8 cellular contexts compared by ENCODE assay signal in genomic region chr1:1433804-1434130, GRCh38. TPM values are rescaled to one million over a fixed set of nuclear protein-coding genes. Genes with fewer than 3 reads are reported as not detected.
A peak's percentile ranks its signal among the peaks of the same experiment; 100 is the strongest.
DNase-seq lines count a peak whose midpoint lies in the region; ATAC-seq and TF ChIP-seq lines count a peak whose summit lies in the region.

No MANE protein-coding gene starts in this region.

- TF ChIP-seq CTCF in dorsolateral prefrontal cortex (IDR thresholded peaks at IDR 0.05 in 54 of 56, conservative IDR thresholded peaks at IDR 0.05 in 2 of 56; ENCODE audit: low read depth in 1 of 56, partially characterized antibody in 56 of 56) (no peak), tibial nerve (IDR thresholded peaks at IDR 0.05) (no peak)

- H3K4me3 ChIP-seq in dorsolateral prefrontal cortex (peak overlapping the region in 53 of 59 donors; percentile 3 to 82 (median 59)), neuron (ENCODE audit: low read length) (peak overlapping the region; percentile 26), tibial nerve (peak overlapping the region in 3 of 4 donors; percentile 23 to 72 (median 28))

- ATAC-seq in GM18502 (IDR thresholded peaks at IDR 0.05; ENCODE audit: poor library complexity, unreplicated experiment): no peak

- H3K9me3 ChIP-seq in neuron (ENCODE audit: low read length) (no peaks in the 10 kb centered on the region), tibial nerve (no peaks in the 10 kb centered on the region)

- H3K27me3 ChIP-seq in dorsolateral prefrontal cortex (no peaks in the 10 kb centered on the region), neuron (ENCODE audit: insufficient read depth, low read length) (no peaks in the 10 kb centered on the region), tibial nerve (peaks cover 0 to 6% of the 10 kb centered on the region in 2 donors)

- WGBS in tibial nerve, 2 donors: 0 to 14% methylated on average over 3 to 6 of the region's 12 CpGs

- H3K4me1 ChIP-seq in neuron (ENCODE audit: insufficient read depth, low read length): peaks cover 61% of the 10 kb centered on the region
- peaks cover 10 to 96% (median 79%) of the 10 kb centered on the region in 4 donors for H3K4me1 ChIP-seq in tibial nerve

- TF ChIP-seq POLR2A in tibial nerve (IDR thresholded peaks at IDR 0.05): no peak

- H3K36me3 ChIP-seq in neuron (ENCODE audit: insufficient read depth, low read length) (no peaks in the 10 kb centered on the region), tibial nerve (peaks cover 0 to 3% (median 0%) of the 10 kb centered on the region in 3 donors)

- no peak for TF ChIP-seq EP300 in tibial nerve (IDR thresholded peaks at IDR 0.05)

- H2AFZ ChIP-seq in neuron (ENCODE audit: low read depth, low read length): peak overlapping the region; percentile 26

- intact Hi-C loops in dorsolateral prefrontal cortex (cut with DNase I): loop anchor here in 1 of 2 donors (1.0 kb wide), 1 partner anchor 7 kb away; no protein-coding TSS in a partner anchor

- DNase-seq in GF-D8 (lab: John Stamatoyannopoulos, UW): peak; percentile 13
- DNase-seq in RPMI7951 (ENCODE audit: low read depth): peak; percentile 30
- no peak for DNase-seq in dorsolateral prefrontal cortex
- DNase-seq in tibial nerve (ENCODE audit: low spot score in 2 of 2): no peak
- no peak for DNase-seq in OCI-M1 (lab: John Stamatoyannopoulos, UW)
- DNase-seq in ureter (ENCODE audit: low spot score): no peak

- H3K27ac ChIP-seq in dorsolateral prefrontal cortex (peak overlapping the region; percentile 78 to 100 (median 97)), tibial nerve (peak overlapping the region; percentile 49 to 99 (median 86))

RNA-seq across cellular contexts. Expression of gene VWA1, which starts 1.7 kb away (rescaled TPM):
- total RNA-seq in RPMI7951 (2014; rRNA removed; shearing (Covaris generic)): 5.6 and 5.7 TPM in 2 replicates
- total RNA-seq in dorsolateral prefrontal cortex: 100 to 1,000 TPM in 33 of 120 experiments, 10 to 100 TPM in 87; 27.4 to 258 (median 73.3) TPM
- 100 to 1,000 TPM; 142 to 261 (median 161) TPM for total RNA-seq in tibial nerve
- total RNA-seq in ureter: 83.3 TPM

RNA-seq across cellular contexts. Expression of gene ANKRD65, which starts 12.7 kb away (rescaled TPM):
- not detected in 2 replicates for total RNA-seq in RPMI7951 (2014; rRNA removed; shearing (Covaris generic))
- total RNA-seq in dorsolateral prefrontal cortex: 10 to 100 TPM in 118 of 120 experiments, 1 to 10 TPM in 2; 4.0 to 63.5 (median 26.5) TPM
- 10 to 100 TPM; 13.8 to 32.6 (median 19.4) TPM for total RNA-seq in tibial nerve
- 40.9 TPM for total RNA-seq in ureter

RNA-seq across cellular contexts. Expression of gene ATAD3C, which starts 15.7 kb away (rescaled TPM):
- total RNA-seq in RPMI7951 (2014; rRNA removed; shearing (Covaris generic)): not detected in 2 replicates
- 10 to 100 TPM in 10 of 120 experiments, 1 to 10 TPM in 109, under 1 TPM in 1; 0.94 to 16.5 (median 3.5) TPM for total RNA-seq in dorsolateral prefrontal cortex
- 1 to 10 TPM in 3 of 4 donors, under 1 TPM in 1; 0.42 to 9.9 (median 3.2) TPM for total RNA-seq in tibial nerve
- total RNA-seq in ureter: 8.0 TPM

RNA-seq across cellular contexts. Expression of gene MRPL20, which starts 26.7 kb away (rescaled TPM):
- 227 and 241 TPM in 2 replicates for total RNA-seq in RPMI7951 (2014; rRNA removed; shearing (Covaris generic))
- total RNA-seq in dorsolateral prefrontal cortex: 100 to 1,000 TPM in 12 of 120 experiments, 10 to 100 TPM in 108; 56.0 to 114 (median 86.3) TPM
- total RNA-seq in tibial nerve: 100 to 1,000 TPM in 3 of 4 donors, 10 to 100 TPM in 1; 84.9 to 165 (median 139) TPM
- 145 TPM for total RNA-seq in ureter

RNA-seq across cellular contexts. Expression of gene CCNL2, which starts 34.6 kb away (rescaled TPM):
- total RNA-seq in RPMI7951 (2014; rRNA removed; shearing (Covaris generic)): 62.8 and 66.2 TPM in 2 replicates
- 100 to 1,000 TPM; 111 to 235 (median 165) TPM for total RNA-seq in dorsolateral prefrontal cortex
- 100 to 1,000 TPM; 311 to 362 (median 339) TPM for total RNA-seq in tibial nerve
- total RNA-seq in ureter: 259 TPM

Comparison
In these comparisons a context has a peak if more than half of its experiments do, and no peak if none do; other contexts are left out.
1. DNase-seq: peak in GF-D8 (single experiment) and RPMI7951 (single experiment); none in dorsolateral prefrontal cortex (0 of 10), tibial nerve (0 of 2), OCI-M1 (single experiment) and ureter (single experiment).
2. Peak in every context shown above with its lines, with median percentiles within 50 percentile points of each other: H3K4me3 ChIP-seq.